Comparison of ENCODE assay signal across 1 cellular context in the genomic region with DNA sequence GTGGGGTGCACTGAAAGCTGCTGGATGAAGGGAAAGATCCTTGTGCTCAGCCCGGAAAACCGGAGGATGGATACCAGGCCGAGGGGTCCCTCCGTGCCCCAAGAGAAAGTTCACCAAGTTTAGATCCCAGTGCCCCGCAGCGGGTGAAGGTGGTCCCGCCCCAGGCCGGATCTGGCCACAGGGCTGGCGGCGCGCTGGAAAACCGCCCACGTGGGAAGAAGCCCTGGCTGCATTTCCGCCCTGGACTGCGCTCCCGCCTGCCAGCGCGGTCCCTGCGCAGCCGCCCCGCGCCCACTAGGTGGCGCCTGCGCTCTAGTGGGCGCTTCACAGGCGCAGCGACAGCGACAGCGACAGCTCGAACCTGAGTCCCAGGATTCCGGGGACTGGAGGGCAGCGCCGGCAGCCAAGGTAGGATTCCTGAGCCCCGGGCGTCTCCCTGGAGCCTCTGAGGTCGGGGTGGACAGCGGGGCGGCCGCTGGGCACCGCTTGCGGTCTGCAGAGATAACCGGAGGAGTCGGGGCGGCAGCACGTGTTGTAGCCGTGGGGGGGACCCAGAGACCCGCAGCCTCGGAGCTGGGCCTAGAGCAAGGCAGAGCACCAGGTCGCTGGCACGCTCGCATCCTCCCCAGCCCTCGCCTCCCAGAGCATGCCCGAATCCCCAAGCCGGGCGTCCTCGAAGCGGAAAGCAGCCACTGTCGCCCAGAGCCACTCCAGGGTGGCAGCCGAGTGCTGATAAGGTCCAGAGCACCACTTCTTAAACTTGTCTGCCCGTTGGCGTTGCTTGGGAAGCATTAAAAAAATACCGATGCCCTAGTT.
TF ChIP-seq lines count a peak whose summit lies in the region.

A gene with protein sequence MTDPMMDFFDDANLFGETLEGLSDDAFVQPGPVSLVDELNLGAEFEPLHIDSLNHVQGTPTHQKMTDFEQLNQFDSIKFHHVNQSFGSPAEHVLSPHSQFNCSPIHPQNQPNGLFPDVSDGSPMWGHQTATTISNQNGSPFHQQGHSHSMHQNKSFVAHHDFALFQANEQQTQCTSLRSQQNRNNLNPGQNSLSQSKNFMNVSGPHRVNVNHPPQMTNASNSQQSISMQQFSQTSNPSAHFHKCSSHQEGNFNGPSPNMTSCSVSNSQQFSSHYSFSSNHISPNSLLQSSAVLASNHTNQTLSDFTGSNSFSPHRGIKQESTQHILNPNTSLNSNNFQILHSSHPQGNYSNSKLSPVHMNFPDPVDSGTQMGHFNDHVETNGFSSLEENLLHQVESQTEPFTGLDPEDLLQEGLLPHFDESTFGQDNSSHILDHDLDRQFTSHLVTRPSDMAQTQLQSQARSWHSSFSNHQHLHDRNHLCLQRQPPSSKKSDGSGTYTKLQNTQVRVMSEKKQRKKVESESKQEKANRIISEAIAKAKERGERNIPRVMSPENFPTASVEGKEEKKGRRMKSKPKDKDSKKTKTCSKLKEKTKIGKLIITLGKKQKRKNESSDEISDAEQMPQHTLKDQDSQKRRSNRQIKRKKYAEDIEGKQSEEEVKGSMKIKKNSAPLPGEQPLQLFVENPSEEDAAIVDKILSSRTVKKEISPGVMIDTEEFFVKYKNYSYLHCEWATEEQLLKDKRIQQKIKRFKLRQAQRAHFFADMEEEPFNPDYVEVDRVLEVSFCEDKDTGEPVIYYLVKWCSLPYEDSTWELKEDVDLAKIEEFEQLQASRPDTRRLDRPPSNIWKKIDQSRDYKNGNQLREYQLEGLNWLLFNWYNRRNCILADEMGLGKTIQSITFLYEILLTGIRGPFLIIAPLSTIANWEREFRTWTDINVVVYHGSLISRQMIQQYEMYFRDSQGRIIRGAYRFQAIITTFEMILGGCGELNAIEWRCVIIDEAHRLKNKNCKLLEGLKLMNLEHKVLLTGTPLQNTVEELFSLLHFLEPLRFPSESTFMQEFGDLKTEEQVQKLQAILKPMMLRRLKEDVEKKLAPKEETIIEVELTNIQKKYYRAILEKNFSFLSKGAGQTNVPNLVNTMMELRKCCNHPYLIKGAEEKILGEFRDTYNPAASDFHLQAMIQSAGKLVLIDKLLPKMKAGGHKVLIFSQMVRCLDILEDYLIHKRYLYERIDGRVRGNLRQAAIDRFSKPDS (N-terminal part only) (plus strand): TSS at position 322 of the 816 bp plus-strand sequence. CDS start 101,099 bp downstream, outside the sequence.

TF ChIP-seq in HepG2, 621 proteins besides CTCF, POLR2A, EP300 and RAD21 (continued from another document and continues in another):
- TF ChIP-seq, protein P1, sequence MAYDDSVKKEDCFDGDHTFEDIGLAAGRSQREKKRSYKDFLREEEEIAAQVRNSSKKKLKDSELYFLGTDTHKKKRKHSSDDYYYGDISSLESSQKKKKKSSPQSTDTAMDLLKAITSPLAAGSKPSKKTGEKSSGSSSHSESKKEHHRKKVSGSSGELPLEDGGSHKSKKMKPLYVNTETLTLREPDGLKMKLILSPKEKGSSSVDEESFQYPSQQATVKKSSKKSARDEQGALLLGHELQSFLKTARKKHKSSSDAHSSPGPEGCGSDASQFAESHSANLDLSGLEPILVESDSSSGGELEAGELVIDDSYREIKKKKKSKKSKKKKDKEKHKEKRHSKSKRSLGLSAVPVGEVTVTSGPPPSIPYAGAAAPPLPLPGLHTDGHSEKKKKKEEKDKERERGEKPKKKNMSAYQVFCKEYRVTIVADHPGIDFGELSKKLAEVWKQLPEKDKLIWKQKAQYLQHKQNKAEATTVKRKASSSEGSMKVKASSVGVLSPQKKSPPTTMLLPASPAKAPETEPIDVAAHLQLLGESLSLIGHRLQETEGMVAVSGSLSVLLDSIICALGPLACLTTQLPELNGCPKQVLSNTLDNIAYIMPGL (CRISPR knock-in tag; IDR thresholded peaks at IDR 0.05; ENCODE audit: borderline replicate concordance in 1 of 2, low read depth in 1 of 2), result peak; percentile 99
- TF ChIP-seq RARA (CRISPR knock-in tag; IDR thresholded peaks at IDR 0.05) (peak; percentile 66), HOXD1 (CRISPR knock-in tag; IDR thresholded peaks at IDR 0.05) (peak; percentile 86; the same call in 1 of the 2 replicates), PHF20 (CRISPR knock-in tag; IDR thresholded peaks at IDR 0.05) (peak; percentile 81), ZNF883 (CRISPR knock-in tag; IDR thresholded peaks at IDR 0.05; ENCODE audit: not compliant biosample characterization) (peak; percentile 95), FOXA3 (CRISPR knock-in tag; IDR thresholded peaks at IDR 0.05) (peak; percentile 74; the same call in 1 of the 2 replicates), NFIB (CRISPR knock-in tag; IDR thresholded peaks at IDR 0.05; ENCODE audit: borderline replicate concordance) (no peak), TAF15 (IDR thresholded peaks at IDR 0.05; ENCODE audit: low read depth, low read length, poor library complexity, severe bottlenecking) (peak; percentile 83), SSRP1 (CRISPR knock-in tag; IDR thresholded peaks at IDR 0.05) (peak; percentile 74; the same call in 1 of the 2 replicates), ZNF138 (CRISPR knock-in tag; IDR thresholded peaks at IDR 0.05; ENCODE audit: low read depth) (peak; percentile 92), ZMYM2 (CRISPR knock-in tag; IDR thresholded peaks at IDR 0.05) (peak; percentile 85), IRF2 (CRISPR knock-in tag; IDR thresholded peaks at IDR 0.05) (peak; percentile 96), ZNF207 (IDR thresholded peaks at IDR 0.05; ENCODE audit: borderline replicate concordance) (no peak), JARID2 (CRISPR knock-in tag; IDR thresholded peaks at IDR 0.05; ENCODE audit: insufficient replicate concordance) (peak; percentile 88), ZNF101 (CRISPR knock-in tag; IDR thresholded peaks at IDR 0.05; ENCODE audit: borderline replicate concordance, low read depth) (no peak), KIAA2018 (CRISPR knock-in tag; IDR thresholded peaks at IDR 0.05; ENCODE audit: borderline replicate concordance) (peak; percentile 97; the same call in 1 of the 2 replicates), SMARCE1 (IDR thresholded peaks at IDR 0.05; ENCODE audit: borderline replicate concordance) (no peak), KDM4B (CRISPR knock-in tag; IDR thresholded peaks at IDR 0.05) (peak; percentile 85; the same call in 1 of the 2 replicates), SKI (IDR thresholded peaks at IDR 0.05; ENCODE audit: partially characterized antibody) (peak; percentile 93), EHMT2 (IDR thresholded peaks at IDR 0.05; ENCODE audit: borderline replicate concordance, low read depth, low read length) (no peak)
- TF ChIP-seq, protein P2, sequence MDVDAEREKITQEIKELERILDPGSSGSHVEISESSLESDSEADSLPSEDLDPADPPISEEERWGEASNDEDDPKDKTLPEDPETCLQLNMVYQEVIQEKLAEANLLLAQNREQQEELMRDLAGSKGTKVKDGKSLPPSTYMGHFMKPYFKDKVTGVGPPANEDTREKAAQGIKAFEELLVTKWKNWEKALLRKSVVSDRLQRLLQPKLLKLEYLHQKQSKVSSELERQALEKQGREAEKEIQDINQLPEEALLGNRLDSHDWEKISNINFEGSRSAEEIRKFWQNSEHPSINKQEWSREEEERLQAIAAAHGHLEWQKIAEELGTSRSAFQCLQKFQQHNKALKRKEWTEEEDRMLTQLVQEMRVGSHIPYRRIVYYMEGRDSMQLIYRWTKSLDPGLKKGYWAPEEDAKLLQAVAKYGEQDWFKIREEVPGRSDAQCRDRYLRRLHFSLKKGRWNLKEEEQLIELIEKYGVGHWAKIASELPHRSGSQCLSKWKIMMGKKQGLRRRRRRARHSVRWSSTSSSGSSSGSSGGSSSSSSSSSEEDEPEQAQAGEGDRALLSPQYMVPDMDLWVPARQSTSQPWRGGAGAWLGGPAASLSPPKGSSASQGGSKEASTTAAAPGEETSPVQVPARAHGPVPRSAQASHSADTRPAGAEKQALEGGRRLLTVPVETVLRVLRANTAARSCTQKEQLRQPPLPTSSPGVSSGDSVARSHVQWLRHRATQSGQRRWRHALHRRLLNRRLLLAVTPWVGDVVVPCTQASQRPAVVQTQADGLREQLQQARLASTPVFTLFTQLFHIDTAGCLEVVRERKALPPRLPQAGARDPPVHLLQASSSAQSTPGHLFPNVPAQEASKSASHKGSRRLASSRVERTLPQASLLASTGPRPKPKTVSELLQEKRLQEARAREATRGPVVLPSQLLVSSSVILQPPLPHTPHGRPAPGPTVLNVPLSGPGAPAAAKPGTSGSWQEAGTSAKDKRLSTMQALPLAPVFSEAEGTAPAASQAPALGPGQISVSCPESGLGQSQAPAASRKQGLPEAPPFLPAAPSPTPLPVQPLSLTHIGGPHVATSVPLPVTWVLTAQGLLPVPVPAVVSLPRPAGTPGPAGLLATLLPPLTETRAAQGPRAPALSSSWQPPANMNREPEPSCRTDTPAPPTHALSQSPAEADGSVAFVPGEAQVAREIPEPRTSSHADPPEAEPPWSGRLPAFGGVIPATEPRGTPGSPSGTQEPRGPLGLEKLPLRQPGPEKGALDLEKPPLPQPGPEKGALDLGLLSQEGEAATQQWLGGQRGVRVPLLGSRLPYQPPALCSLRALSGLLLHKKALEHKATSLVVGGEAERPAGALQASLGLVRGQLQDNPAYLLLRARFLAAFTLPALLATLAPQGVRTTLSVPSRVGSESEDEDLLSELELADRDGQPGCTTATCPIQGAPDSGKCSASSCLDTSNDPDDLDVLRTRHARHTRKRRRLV (CRISPR knock-in tag; IDR thresholded peaks at IDR 0.05), result peak; percentile 96
- TF ChIP-seq, protein P3, sequence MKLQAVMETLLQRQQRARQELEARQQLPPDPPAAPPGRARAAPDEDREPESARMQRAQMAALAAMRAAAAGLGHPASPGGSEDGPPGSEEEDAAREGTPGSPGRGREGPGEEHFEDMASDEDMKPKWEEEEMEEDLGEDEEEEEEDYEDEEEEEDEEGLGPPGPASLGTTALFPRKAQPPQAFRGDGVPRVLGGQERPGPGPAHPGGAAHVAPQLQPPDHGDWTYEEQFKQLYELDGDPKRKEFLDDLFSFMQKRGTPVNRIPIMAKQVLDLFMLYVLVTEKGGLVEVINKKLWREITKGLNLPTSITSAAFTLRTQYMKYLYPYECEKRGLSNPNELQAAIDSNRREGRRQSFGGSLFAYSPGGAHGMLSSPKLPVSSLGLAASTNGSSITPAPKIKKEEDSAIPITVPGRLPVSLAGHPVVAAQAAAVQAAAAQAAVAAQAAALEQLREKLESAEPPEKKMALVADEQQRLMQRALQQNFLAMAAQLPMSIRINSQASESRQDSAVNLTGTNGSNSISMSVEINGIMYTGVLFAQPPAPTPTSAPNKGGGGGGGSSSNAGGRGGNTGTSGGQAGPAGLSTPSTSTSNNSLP (IDR thresholded peaks at IDR 0.05; ENCODE audit: low read depth, low read length), result peak; percentile 7; the same call in 1 of the 2 replicates
- TF ChIP-seq, protein P4, sequence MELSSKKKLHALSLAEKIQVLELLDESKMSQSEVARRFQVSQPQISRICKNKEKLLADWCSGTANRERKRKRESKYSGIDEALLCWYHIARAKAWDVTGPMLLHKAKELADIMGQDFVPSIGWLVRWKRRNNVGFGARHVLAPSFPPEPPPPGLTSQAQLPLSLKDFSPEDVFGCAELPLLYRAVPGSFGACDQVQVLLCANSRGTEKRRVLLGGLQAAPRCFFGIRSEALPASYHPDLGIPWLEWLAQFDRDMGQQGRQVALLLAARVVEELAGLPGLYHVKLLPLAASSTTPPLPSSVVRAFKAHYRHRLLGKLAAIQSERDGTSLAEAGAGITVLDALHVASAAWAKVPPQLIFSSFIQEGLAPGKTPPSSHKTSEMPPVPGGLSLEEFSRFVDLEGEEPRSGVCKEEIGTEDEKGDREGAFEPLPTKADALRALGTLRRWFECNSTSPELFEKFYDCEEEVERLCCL (CRISPR knock-in tag; IDR thresholded peaks at IDR 0.05; ENCODE audit: borderline replicate concordance), result peak; percentile 91
- TF ChIP-seq, protein P5, sequence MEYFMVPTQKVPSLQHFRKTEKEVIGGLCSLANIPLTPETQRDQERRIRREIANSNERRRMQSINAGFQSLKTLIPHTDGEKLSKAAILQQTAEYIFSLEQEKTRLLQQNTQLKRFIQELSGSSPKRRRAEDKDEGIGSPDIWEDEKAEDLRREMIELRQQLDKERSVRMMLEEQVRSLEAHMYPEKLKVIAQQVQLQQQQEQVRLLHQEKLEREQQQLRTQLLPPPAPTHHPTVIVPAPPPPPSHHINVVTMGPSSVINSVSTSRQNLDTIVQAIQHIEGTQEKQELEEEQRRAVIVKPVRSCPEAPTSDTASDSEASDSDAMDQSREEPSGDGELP (IDR thresholded peaks at IDR 0.05; ENCODE audit: borderline replicate concordance, low read depth), result peak; percentile 30; the same call in 1 of the 2 replicates
